12 cellular contexts compared by ENCODE assay signal in the genomic region with DNA sequence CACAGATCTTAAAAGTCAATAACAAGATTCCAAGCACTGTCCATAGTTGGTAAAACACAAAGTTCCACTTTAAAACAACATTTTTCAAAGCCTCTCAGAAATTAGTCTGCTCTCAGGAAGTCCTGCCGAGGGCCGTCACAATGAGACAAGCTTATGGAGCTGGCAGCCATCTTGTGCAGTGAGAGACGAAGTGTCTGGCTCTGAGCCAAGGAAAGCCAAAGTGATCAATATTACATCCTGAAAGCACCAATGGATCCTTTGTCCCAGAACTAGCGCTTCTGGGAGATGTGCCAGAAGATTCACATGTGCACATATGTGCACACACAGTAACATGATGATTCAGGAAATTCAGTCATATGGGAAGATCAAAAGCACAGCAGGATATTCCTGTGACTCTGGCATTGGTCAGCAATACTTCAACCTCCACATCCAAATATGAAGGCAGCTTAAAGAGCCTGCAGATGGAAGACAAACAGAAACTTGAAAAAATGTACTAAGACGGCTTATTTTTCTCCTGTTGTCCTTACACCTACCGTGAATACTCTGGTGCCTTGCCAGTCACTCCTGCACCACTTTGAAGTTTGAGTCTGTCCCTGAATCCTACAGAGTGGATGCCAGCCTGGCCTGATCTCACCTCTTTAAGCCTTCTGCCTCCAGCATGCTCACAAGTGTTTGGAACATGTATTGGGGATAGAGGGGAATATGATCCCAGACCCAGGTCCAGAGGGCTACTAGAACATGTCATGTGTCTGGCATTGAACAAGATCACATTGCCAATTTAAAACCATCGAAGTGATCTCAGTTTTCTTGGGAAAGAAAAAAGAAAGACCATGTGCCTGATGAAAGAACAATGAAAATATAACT. TPM values are rescaled to one million over a fixed set of nuclear protein-coding genes. Genes with fewer than 3 reads are reported as not detected.
A peak's percentile ranks its signal among the peaks of the same experiment; 100 is the strongest.
DNase-seq lines count a peak whose midpoint lies in the region; FAIRE-seq and TF ChIP-seq lines count a peak whose summit lies in the region.
"Had no signal": no experiment of that assay in that cellular context is flagged by ENCODE, and none has a peak within 500 bp of the region (broad histone marks: within the 10 kb centered on the region; RNA-seq: fewer than 3 reads in every experiment).

No MANE protein-coding gene starts in this region.

- H2AFZ ChIP-seq in MM.1S (ENCODE audit: low read length) (no peak overlapping the region), astrocyte (ENCODE audit: low read depth, low read length) (peak overlapping the region; percentile 35), PC-9 (no peak overlapping the region; the same call in 1 of the 2 replicates), hepatocyte (no peak overlapping the region)

- no peaks in the 10 kb centered on the region for H3K36me3 Mint-ChIP-seq in Calu3 (ENCODE audit: insufficient read depth, unreplicated experiment)
- H3K36me3 Mint-ChIP-seq in astrocyte (ENCODE audit: low read depth, unreplicated experiment) = no peaks in the 10 kb centered on the region
- H3K36me3 Mint-ChIP-seq: memory B cell had no signal

- H3K36me3 ChIP-seq in MM.1S (replicated peaks; ENCODE audit: insufficient read depth, low read length) (no peaks in the 10 kb centered on the region), astrocyte (ENCODE audit: insufficient read depth, low read length) (no peaks in the 10 kb centered on the region), PC-9 (ENCODE audit: low read depth) (no peaks in the 10 kb centered on the region), hepatocyte (replicated peaks; ENCODE audit: insufficient read depth, low read depth) (no peaks in the 10 kb centered on the region)
- H3K36me3 ChIP-seq: vagina had no signal

- BruUV-seq in Calu3 (replicated peaks; lab: Mats Ljungman, UMichigan) (no TSS peak), PC-9 (replicated peaks; lab: Mats Ljungman, UMichigan) (no TSS peak)

- H3F3A ChIP-seq in MM.1S (ENCODE audit: insufficient read depth, low read length) (0 out of 2 replicates have a peak, but pooled peaks cover 7% of the 10 kb centered on the region), PC-9 (ENCODE audit: insufficient read depth, low read depth) (no peaks in the 10 kb centered on the region)

- H3K4me1 ChIP-seq in MM.1S (ENCODE audit: low read length) = peaks cover 4% of the 10 kb centered on the region
- H3K4me1 ChIP-seq in astrocyte (ENCODE audit: insufficient read depth, low read length) = peaks cover 14% of the 10 kb centered on the region
- peaks cover 6% of the 10 kb centered on the region; the same call in 1 of the 2 replicates for H3K4me1 ChIP-seq in PC-9 (replicated peaks; ENCODE audit: insufficient read depth)
- no peaks in the 10 kb centered on the region for H3K4me1 ChIP-seq in hepatocyte (ENCODE audit: insufficient read depth)
- H3K4me1 ChIP-seq: vagina had no signal

- H3K9ac ChIP-seq in MM.1S (ENCODE audit: low read length) (no peak overlapping the region), astrocyte (ENCODE audit: low read length) (peak overlapping the region; percentile 58)

- H3K4me3 ChIP-seq in MM.1S (ENCODE audit: low read length) = no peak overlapping the region
- peak overlapping the region; percentile 19 for H3K4me3 ChIP-seq in astrocyte (ENCODE audit: insufficient read depth, low read depth, low read length)
- H3K4me3 ChIP-seq in PC-9 = no peak overlapping the region
- H3K4me3 ChIP-seq in hepatocyte = no peak overlapping the region
- H3K4me3 ChIP-seq: vagina had no signal

- H4K20me1 ChIP-seq in MM.1S (ENCODE audit: insufficient read depth, low read length) = no peaks in the 10 kb centered on the region
- no peaks in the 10 kb centered on the region for H4K20me1 ChIP-seq in astrocyte (ENCODE audit: insufficient read depth, low read length)
- no peaks in the 10 kb centered on the region for H4K20me1 ChIP-seq in PC-9 (ENCODE audit: insufficient read depth)
- H4K20me1 ChIP-seq in hepatocyte (ENCODE audit: insufficient read depth, poor library complexity, severe bottlenecking) = no peaks in the 10 kb centered on the region

- H3K9me3 Mint-ChIP-seq in Calu3 (ENCODE audit: low read depth, unreplicated experiment) = peaks cover 3% of the 10 kb centered on the region
- no peaks in the 10 kb centered on the region for H3K9me3 Mint-ChIP-seq in astrocyte (ENCODE audit: unreplicated experiment)
- H3K9me3 Mint-ChIP-seq: memory B cell had no signal

- CTCF ChIA-PET in Calu3 (lab: Charles Lee) = interaction anchor here (0.9 kb wide), 1 partner anchor 15 kb away, joined by 3 read pairs; no protein-coding TSS in a partner anchor
- CTCF ChIA-PET in PC-9 (lab: Charles Lee) = no interaction called here

- H3K27me3 ChIP-seq in MM.1S (replicated peaks; ENCODE audit: insufficient read depth, low read length) = no peaks in the 10 kb centered on the region
- no peaks in the 10 kb centered on the region for H3K27me3 ChIP-seq in astrocyte (ENCODE audit: insufficient read depth, low read length)
- no peaks in the 10 kb centered on the region for H3K27me3 ChIP-seq in PC-9 (ENCODE audit: insufficient read depth, low read depth)
- no peaks in the 10 kb centered on the region for H3K27me3 ChIP-seq in hepatocyte
- H3K27me3 ChIP-seq: vagina had no signal

- FAIRE-seq in astrocyte (lab: Jason Lieb, UNC) = peak; percentile 49
- FAIRE-seq: frontal cortex had no signal

- peaks cover 8% of the 10 kb centered on the region for H3K4me1 Mint-ChIP-seq in Calu3 (ENCODE audit: low read depth, unreplicated experiment)
- H3K4me1 Mint-ChIP-seq in astrocyte (ENCODE audit: low read depth, unreplicated experiment) = peaks cover 4% of the 10 kb centered on the region
- H3K4me1 Mint-ChIP-seq: memory B cell had no signal

- no peak for TF ChIP-seq CTCF in Calu3 (IDR thresholded peaks at IDR 0.05; ENCODE audit: unreplicated experiment)
- no peak for TF ChIP-seq CTCF in MM.1S (IDR thresholded peaks at IDR 0.05; ENCODE audit: low read length)
- no peak for TF ChIP-seq CTCF in astrocyte (IDR thresholded peaks at IDR 0.05; ENCODE audit: insufficient read depth, low read depth, low read length)
- no peak for TF ChIP-seq CTCF in PC-9 (conservative IDR thresholded peaks at IDR 0.05)
- TF ChIP-seq CTCF in hepatocyte (IDR thresholded peaks at IDR 0.05; ENCODE audit: poor library complexity) = no peak

- peak; percentile 68 for DNase-seq in Calu3
- peak; percentile 2 for DNase-seq in MM.1S
- DNase-seq in astrocyte (ENCODE audit: low read depth) = peak; percentile 25
- peak; percentile 17 to 20 for DNase-seq in lung microvascular endothelial cell (ENCODE audit: low read depth in 2 of 2)
- no peak for DNase-seq in PC-9
- DNase-seq in cortex of kidney (lab: John Stamatoyannopoulos, UW) = no peak
- no peak for DNase-seq in epidermal melanocyte (ENCODE audit: insufficient read length, low spot score)
- DNase-seq in hepatocyte (ENCODE audit: low spot score) = no peak
- DNase-seq: KG1 had no signal

- H3K9me2 ChIP-seq in MM.1S (replicated peaks; ENCODE audit: insufficient read depth, low read length) (no peaks in the 10 kb centered on the region), PC-9 (ENCODE audit: insufficient read depth) (no peaks in the 10 kb centered on the region), hepatocyte (replicated peaks; ENCODE audit: insufficient read depth) (no peaks in the 10 kb centered on the region)

- H3K27ac ChIP-seq in MM.1S (ENCODE audit: low read length) = no peak overlapping the region
- peak overlapping the region; percentile 64 for H3K27ac ChIP-seq in astrocyte (ENCODE audit: low read depth, low read length)
- no peak overlapping the region for H3K27ac ChIP-seq in PC-9
- H3K27ac ChIP-seq in hepatocyte = no peak overlapping the region
- H3K27ac ChIP-seq: vagina had no signal

- H3K79me2 ChIP-seq in MM.1S (ENCODE audit: low read length) (no peaks in the 10 kb centered on the region), astrocyte (ENCODE audit: insufficient read depth, low read length) (no peaks in the 10 kb centered on the region), PC-9 (ENCODE audit: low read depth) (no peaks in the 10 kb centered on the region), hepatocyte (no peaks in the 10 kb centered on the region)

- POLR2A ChIA-PET in PC-9 (lab: Charles Lee; ENCODE audit: unreplicated experiment) = no interaction called here

- peak overlapping the region; percentile 16 for H3K4me3 Mint-ChIP-seq in Calu3 (ENCODE audit: low read depth, unreplicated experiment)
- no peak overlapping the region for H3K4me3 Mint-ChIP-seq in astrocyte (ENCODE audit: unreplicated experiment)
- H3K4me3 Mint-ChIP-seq: memory B cell had no signal

- H3K27me3 Mint-ChIP-seq in Calu3 (ENCODE audit: unreplicated experiment) (no peaks in the 10 kb centered on the region), astrocyte (ENCODE audit: low read depth, unreplicated experiment) (no peaks in the 10 kb centered on the region)

- intact Hi-C loops in Calu3 (cut with micrococcal nuclease; ENCODE audit: unreplicated experiment) = loop anchor here (5.0 kb wide), 1 partner anchor 82 kb away; no protein-coding TSS in a partner anchor
- intact Hi-C loops in PC-9 (cut with micrococcal nuclease; ENCODE audit: unreplicated experiment) = no loop called here

- WGBS in hepatocyte (ENCODE audit: low lambda C conversion rate, missing lambda C conversion rate) = 87% methylated on average over 7 of the region's 7 CpGs

- no peak overlapping the region for H3K27ac Mint-ChIP-seq in Calu3 (ENCODE audit: unreplicated experiment)
- H3K27ac Mint-ChIP-seq in astrocyte (ENCODE audit: unreplicated experiment) = no peak overlapping the region
- H3K27ac Mint-ChIP-seq: memory B cell had no signal

- H3K4me2 ChIP-seq in MM.1S (ENCODE audit: low read depth, low read length) (no peak overlapping the region), astrocyte (ENCODE audit: low read length) (peak overlapping the region; percentile 47), PC-9 (no peak overlapping the region), hepatocyte (no peak overlapping the region)

- H3K9me3 ChIP-seq in MM.1S (replicated peaks; ENCODE audit: insufficient read depth, low read length) = no peaks in the 10 kb centered on the region
- no peaks in the 10 kb centered on the region for H3K9me3 ChIP-seq in astrocyte (ENCODE audit: insufficient read depth, low read depth, low read length)
- no peaks in the 10 kb centered on the region; the same call in 1 of the 2 replicates for H3K9me3 ChIP-seq in PC-9 (ENCODE audit: insufficient read depth, low read depth)
- no peaks in the 10 kb centered on the region for H3K9me3 ChIP-seq in hepatocyte (ENCODE audit: low read depth)
- H3K9me3 ChIP-seq: vagina had no signal

RNA-seq across cellular contexts. Expression of gene PRRX1, which starts 44.5 kb away (rescaled TPM):
- 1.8 and 3.0 TPM in 2 replicates for total RNA-seq in Calu3 (2022)
- total RNA-seq in astrocyte = 1.3 and 2.6 TPM in 2 replicates
- under 0.01 and 0.65 TPM in 2 replicates for total RNA-seq in lung microvascular endothelial cell
- total RNA-seq in PC-9 (2021) = not detected in 2 replicates
- total RNA-seq in hepatocyte = 41.5 and 42.3 TPM in 2 replicates
- 9.8 and 11.0 TPM in 2 replicates for polyA plus RNA-seq in hepatocyte

Comparison
In these comparisons a context has a peak if more than half of its experiments do, and no peak if none do; other contexts are left out.
1. DNase-seq: peak in Calu3 (single experiment), MM.1S (single experiment), astrocyte (single experiment) and lung microvascular endothelial cell (2 of 2); none in PC-9 (0 of 2), cortex of kidney (single experiment), epidermal melanocyte (single experiment) and hepatocyte (single experiment).
2. RNA of gene PRRX1, which starts 44.5 kb away (total RNA-seq): 41.5 to 42.3 TPM in hepatocyte; 1.8 to 3.0 TPM in Calu3, 1.3 to 2.6 TPM in astrocyte, under 0.01 to 0.65 TPM in lung microvascular endothelial cell and not detected in PC-9; every median in the first group is over 10 times any median in the second.